Comparison of ENCODE assay signal across 8 cellular contexts in the genomic region with DNA sequence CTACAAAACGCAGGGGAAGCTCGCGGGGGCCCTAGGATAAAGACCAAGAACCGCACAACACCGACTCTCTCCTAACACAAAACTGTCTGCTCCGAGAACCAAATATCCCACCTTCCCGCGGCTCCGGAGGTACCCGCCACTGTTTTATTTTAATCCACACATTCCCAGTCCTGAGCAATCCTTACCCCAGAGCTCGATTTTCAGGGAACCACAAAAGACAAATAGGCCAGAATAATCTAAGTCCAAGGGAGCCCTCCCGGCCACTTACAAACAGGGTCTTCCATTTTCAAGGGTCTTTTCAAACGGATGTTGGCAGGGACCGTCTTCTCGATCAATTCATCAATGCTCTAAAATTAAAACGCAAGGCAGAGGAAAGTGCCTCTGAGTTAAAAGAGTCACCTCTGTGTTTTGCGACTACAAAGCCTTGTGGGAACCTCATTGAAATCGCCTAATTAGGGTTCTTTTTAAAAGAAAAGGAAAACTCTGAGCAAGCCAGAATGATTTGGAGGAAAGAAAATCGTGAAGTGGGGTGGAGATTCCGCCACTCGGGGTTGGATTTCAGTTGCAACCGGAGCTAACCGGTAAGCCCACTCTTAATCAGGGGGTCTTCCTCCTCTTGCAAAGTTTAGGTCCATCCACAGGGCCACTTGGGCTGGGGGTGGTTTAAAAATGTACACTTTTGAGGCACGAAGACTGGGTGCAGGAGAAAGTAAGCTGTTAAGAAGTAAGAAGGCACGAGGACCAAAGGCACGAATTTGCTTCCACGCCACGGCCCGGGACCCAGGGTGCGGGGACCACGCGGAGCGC. TPM values are rescaled to one million over a fixed set of nuclear protein-coding genes. Genes with fewer than 3 reads are reported as not detected.
A peak's percentile ranks its signal among the peaks of the same experiment; 100 is the strongest.
DNase-seq lines count a peak whose midpoint lies in the region; ATAC-seq, FAIRE-seq and TF ChIP-seq lines count a peak whose summit lies in the region.

No MANE protein-coding gene starts in this region.

- ATAC-seq in RWPE2 (ENCODE audit: low read depth) (no peak), foreskin keratinocyte (no peak)

- H3K36me3 ChIP-seq in RWPE2 (ENCODE audit: low read depth) (no peaks in the 10 kb centered on the region), esophagus muscularis mucosa (no peaks in the 10 kb centered on the region)

- H3K27ac ChIP-seq in RWPE2 (ENCODE audit: poor library complexity, severe bottlenecking) (no peak overlapping the region), esophagus muscularis mucosa (replicated peaks in 1 of 4) (no peak overlapping the region), foreskin keratinocyte (no peak overlapping the region)

- peaks cover 15% of the 10 kb centered on the region for H3K4me1 ChIP-seq in RWPE2 (ENCODE audit: insufficient read depth, poor library complexity, severe bottlenecking)
- H3K4me1 ChIP-seq in esophagus muscularis mucosa: peaks cover 14 to 25% (median 21%) of the 10 kb centered on the region in 4 donors
- peaks cover 11% of the 10 kb centered on the region for H3K4me1 ChIP-seq in foreskin keratinocyte

- H3K27me3 ChIP-seq in RWPE2 (ENCODE audit: insufficient read depth, poor library complexity, severe bottlenecking) (no peaks in the 10 kb centered on the region), esophagus muscularis mucosa (peaks cover 4 to 78% (median 20%) of the 10 kb centered on the region in 4 donors), foreskin keratinocyte (peaks cover 61% of the 10 kb centered on the region)

- DNase-seq in GM12891 (ENCODE audit: insufficient read length, low spot score): no peak
- no peak for DNase-seq in RWPE2 (ENCODE audit: low spot score)
- no peak for DNase-seq in esophagus muscularis mucosa (ENCODE audit: extremely low spot score)
- DNase-seq in retina: peak; percentile 85
- DNase-seq in foreskin keratinocyte: no peak
- no peak for DNase-seq in HCEC 1CT
- DNase-seq in DMS153 (lab: John Stamatoyannopoulos, UW): no peak
- no peak for DNase-seq in SKM-1 (lab: John Stamatoyannopoulos, UW; ENCODE audit: unreplicated experiment)

- TF ChIP-seq POLR2A in GM12891 (IDR thresholded peaks at IDR 0.05; ENCODE audit: low read depth, low read length): no peak
- TF ChIP-seq POLR2A in esophagus muscularis mucosa (IDR thresholded peaks at IDR 0.05; ENCODE audit: low read depth): no peak

- intact Hi-C loops in esophagus muscularis mucosa (cut with DNase I): no loop called here

- no peaks in the 10 kb centered on the region for H3K9me3 ChIP-seq in RWPE2 (ENCODE audit: severe bottlenecking)
- no peaks in the 10 kb centered on the region for H3K9me3 ChIP-seq in esophagus muscularis mucosa

- peak; percentile 16 for FAIRE-seq in GM12891 (lab: Jason Lieb, UNC)

- H3K4me3 ChIP-seq in RWPE2 (ENCODE audit: severe bottlenecking): peak overlapping the region; percentile 48
- peak overlapping the region; percentile 47 to 64 (median 51) for H3K4me3 ChIP-seq in esophagus muscularis mucosa

- TF ChIP-seq CTCF in RWPE2 (IDR thresholded peaks at IDR 0.05; ENCODE audit: poor library complexity, severe bottlenecking): no peak
- no peak for TF ChIP-seq CTCF in esophagus muscularis mucosa (IDR thresholded peaks at IDR 0.05)
- TF ChIP-seq CTCF in foreskin keratinocyte (conservative IDR thresholded peaks at IDR 0.05): no peak

- no peak for TF ChIP-seq EP300 in esophagus muscularis mucosa (IDR thresholded peaks at IDR 0.05)

- WGBS in esophagus muscularis mucosa: 8% methylated on average over 33 of the region's 33 CpGs

TF ChIP-seq in GM12891, 5 proteins besides CTCF, POLR2A, EP300 and RAD21:
- TF ChIP-seq POU2F2 (IDR thresholded peaks at IDR 0.05; ENCODE audit: low read depth, low read length) (no peak), SPI1 (IDR thresholded peaks at IDR 0.05; ENCODE audit: low read depth, low read length) (no peak), TAF1 (IDR thresholded peaks at IDR 0.05; ENCODE audit: low read depth, low read length) (no peak), POLR2AphosphoS5 (IDR thresholded peaks at IDR 0.05; ENCODE audit: low read depth, low read length) (no peak), PAX5 (IDR thresholded peaks at IDR 0.05; ENCODE audit: insufficient read depth, low read length, severe bottlenecking) (no peak)

RNA-seq across cellular contexts. Expression of a gene that starts 1.0 kb away (rescaled TPM):
- 40.4 TPM for polyA plus RNA-seq in GM12891 (2012; ENCODE audit: low read depth, missing spikeins)
- 1 to 10 TPM in 1 of 4 donors, under 1 TPM in 1, not detected in 2; 0.17 to 2.5 TPM for total RNA-seq in esophagus muscularis mucosa
- 0.99 and 1.3 TPM in 2 replicates for total RNA-seq in foreskin keratinocyte
- polyA plus RNA-seq in foreskin keratinocyte: 0.90 and 0.95 TPM in 2 replicates
